ENCODE assay signal across 8 cellular contexts in the genomic region with DNA sequence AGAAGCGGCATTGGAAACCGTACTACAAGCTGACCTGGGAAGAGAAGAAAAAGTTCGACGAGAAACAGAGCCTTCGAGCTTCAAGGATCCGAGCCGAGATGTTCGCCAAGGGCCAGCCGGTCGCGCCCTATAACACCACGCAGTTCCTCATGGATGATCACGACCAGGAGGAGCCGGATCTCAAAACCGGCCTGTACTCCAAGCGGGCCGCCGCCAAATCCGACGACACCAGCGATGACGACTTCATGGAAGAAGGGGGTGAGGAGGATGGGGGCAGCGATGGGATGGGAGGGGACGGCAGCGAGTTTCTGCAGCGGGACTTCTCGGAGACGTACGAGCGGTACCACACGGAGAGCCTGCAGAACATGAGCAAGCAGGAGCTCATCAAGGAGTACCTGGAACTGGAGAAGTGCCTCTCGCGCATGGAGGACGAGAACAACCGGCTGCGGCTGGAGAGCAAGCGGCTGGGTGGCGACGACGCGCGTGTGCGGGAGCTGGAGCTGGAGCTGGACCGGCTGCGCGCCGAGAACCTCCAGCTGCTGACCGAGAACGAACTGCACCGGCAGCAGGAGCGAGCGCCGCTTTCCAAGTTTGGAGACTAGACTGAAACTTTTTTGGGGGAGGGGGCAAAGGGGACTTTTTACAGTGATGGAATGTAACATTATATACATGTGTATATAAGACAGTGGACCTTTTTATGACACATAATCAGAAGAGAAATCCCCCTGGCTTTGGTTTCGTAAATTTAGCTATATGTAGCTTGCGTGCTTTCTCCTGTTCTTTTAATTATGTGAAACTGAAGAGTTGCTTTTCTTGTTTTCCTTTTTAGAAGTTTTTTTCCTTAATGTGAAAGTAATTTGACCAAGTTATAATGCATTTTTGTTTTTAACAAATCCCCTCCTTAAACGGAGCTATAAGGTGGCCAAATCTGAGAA. TPM values are rescaled to one million over a fixed set of nuclear protein-coding genes. Genes with fewer than 3 reads are reported as not detected.
DNase-seq lines count a peak whose midpoint lies in the region; ATAC-seq and TF ChIP-seq lines count a peak whose summit lies in the region.

No MANE protein-coding gene starts in this region.

- POLR2A ChIA-PET in naive thymus-derived CD8-positive, alpha-beta T cell (lab: Charles Lee), result interaction anchor here (0.6 to 11.0 kb wide), 19 partner anchors 10 to 245 kb away, joined by 3 to 676 read pairs (median 18); a partner anchor contains a TSS

- H3K4me3 ChIP-seq in fibroblast of lung (replicated peaks in 1 of 4; ENCODE audit: control extremely low read depth in 1 of 4, insufficient read depth in 1 of 4, low read depth in 3 of 4, low read length in 4 of 4), result peak overlapping the region; percentile 76 to 97 (median 92)
- H3K4me3 ChIP-seq in upper lobe of right lung, result peak overlapping the region; percentile 87

- H3K27me3 Mint-ChIP-seq in activated T-cell treated with anti-CD3 and anti-CD28 coated beads, Interleukin-2, amount 50 U/mL, for 72 hours (ENCODE audit: low read depth), result no peaks in the 10 kb centered on the region
- H3K27me3 Mint-ChIP-seq in naive thymus-derived CD8-positive, alpha-beta T cell, result peaks cover 0 to 3% (median 0%) of the 10 kb centered on the region in 5 donors

- peaks cover 41% of the 10 kb centered on the region for H3K4me1 Mint-ChIP-seq in activated T-cell treated with anti-CD3 and anti-CD28 coated beads, Interleukin-2, amount 50 U/mL, for 72 hours (ENCODE audit: low read depth)
- peaks cover 34 to 64% (median 51%) of the 10 kb centered on the region in 4 donors for H3K4me1 Mint-ChIP-seq in naive thymus-derived CD8-positive, alpha-beta T cell

- no peaks in the 10 kb centered on the region for H3K36me3 ChIP-seq in fibroblast of lung (ENCODE audit: control insufficient read depth, insufficient read depth, low read length)
- H3K36me3 ChIP-seq in upper lobe of right lung, result no peaks in the 10 kb centered on the region

- H3K27me3 ChIP-seq in fibroblast of lung (ENCODE audit: control insufficient read depth, insufficient read depth, low read length) (no peaks in the 10 kb centered on the region), upper lobe of right lung (no peaks in the 10 kb centered on the region)

- H3K79me2 ChIP-seq in fibroblast of lung (ENCODE audit: control insufficient read depth, insufficient read depth, low read length), result peaks cover 36% of the 10 kb centered on the region

- peak overlapping the region; percentile 98 to 99 for H3K4me3 Mint-ChIP-seq in activated T-cell treated with anti-CD3 and anti-CD28 coated beads, Interleukin-2, amount 50 U/mL, for 72 hours
- H3K4me3 Mint-ChIP-seq in naive thymus-derived CD8-positive, alpha-beta T cell, result peak overlapping the region; percentile 93 to 99 (median 96)

- no peaks in the 10 kb centered on the region for H3K9me3 ChIP-seq in fibroblast of lung (ENCODE audit: control insufficient read depth, insufficient read depth, low read depth, low read length)
- no peaks in the 10 kb centered on the region for H3K9me3 ChIP-seq in upper lobe of right lung

- H3K4me1 ChIP-seq in fibroblast of lung (ENCODE audit: control insufficient read depth, extremely low read depth, insufficient read depth, low read length), result peaks cover under 1% of the 10 kb centered on the region
- peaks cover 32% of the 10 kb centered on the region for H3K4me1 ChIP-seq in upper lobe of right lung

- no peak overlapping the region for H2AFZ ChIP-seq in fibroblast of lung (ENCODE audit: low read length)

- TF ChIP-seq CTCF in fibroblast of lung (conservative IDR thresholded peaks at IDR 0.05 in 1 of 2, IDR thresholded peaks at IDR 0.05 in 1 of 2; ENCODE audit: low read depth in 1 of 2, low read length in 2 of 2) (no peak), upper lobe of right lung (IDR thresholded peaks at IDR 0.05) (no peak)

- H3K27ac Mint-ChIP-seq in activated T-cell treated with anti-CD3 and anti-CD28 coated beads, Interleukin-2, amount 50 U/mL, for 72 hours, result peak overlapping the region; percentile 100
- H3K27ac Mint-ChIP-seq in naive thymus-derived CD8-positive, alpha-beta T cell, result peak overlapping the region; percentile 95 to 100 (median 100)

- intact Hi-C loops in upper lobe of right lung (cut with DNase I), result no loop called here

- peak overlapping the region; percentile 79 for H3K9ac ChIP-seq in fibroblast of lung (ENCODE audit: insufficient read depth, low read length)

- peaks cover 13 to 26% of the 10 kb centered on the region in 2 donors for H3K36me3 Mint-ChIP-seq in activated T-cell treated with anti-CD3 and anti-CD28 coated beads, Interleukin-2, amount 50 U/mL, for 72 hours (ENCODE audit: insufficient read depth in 2 of 2)
- H3K36me3 Mint-ChIP-seq in naive thymus-derived CD8-positive, alpha-beta T cell, result peaks cover 0 to 2% (median 0%) of the 10 kb centered on the region in 3 donors

- no peaks in the 10 kb centered on the region for H4K20me1 ChIP-seq in fibroblast of lung (ENCODE audit: control insufficient read depth, extremely low read depth, insufficient read depth, low read length)

- DNase-seq in NCI-H748 (lab: John Stamatoyannopoulos, UW; ENCODE audit: unreplicated experiment) (peak; percentile 66), NCI-H748 treated with DMSO at 0.1 percent for 48 hours (lab: John Stamatoyannopoulos, UW) (no peak), NCI-H345 (lab: John Stamatoyannopoulos, UW) (peak; percentile 56), fibroblast of lung (ENCODE audit: low read depth in 2 of 2) (peak; percentile 62 to 63), upper lobe of right lung (peak; percentile 85)
- peak; percentile 57 for DNase-seq in activated T-cell treated with anti-CD3 and anti-CD28 coated beads, Interleukin-2, amount 50 U/mL, for 72 hours
- DNase-seq in naive thymus-derived CD8-positive, alpha-beta T cell, result peak in 4 of 10 donors; percentile 31 to 44 (median 41)

- peak overlapping the region; percentile 99 for H3K27ac ChIP-seq in fibroblast of lung (ENCODE audit: insufficient read depth, low read length)
- peak overlapping the region; percentile 92 for H3K27ac ChIP-seq in upper lobe of right lung

- no peak for ATAC-seq in activated T-cell treated with anti-CD3 and anti-CD28 coated beads, Interleukin-2, amount 50 U/mL, for 72 hours (replicated peaks in 1 of 2)
- ATAC-seq in naive thymus-derived CD8-positive, alpha-beta T cell, result no peak
- ATAC-seq in upper lobe of right lung (peak; percentile 2), HG03045 (IDR thresholded peaks at IDR 0.05; ENCODE audit: unreplicated experiment) (no peak)

- H3K9me3 Mint-ChIP-seq in activated T-cell treated with anti-CD3 and anti-CD28 coated beads, Interleukin-2, amount 50 U/mL, for 72 hours, result no peaks in the 10 kb centered on the region
- H3K9me3 Mint-ChIP-seq in naive thymus-derived CD8-positive, alpha-beta T cell, result no peaks in the 10 kb centered on the region

- peak overlapping the region; percentile 96 for H3K4me2 ChIP-seq in fibroblast of lung (ENCODE audit: extremely low read depth, insufficient read depth, low read length)

RNA-seq across cellular contexts. Expression of a gene that starts 1.7 kb away (rescaled TPM):
- total RNA-seq in activated T-cell treated with anti-CD3 and anti-CD28 coated beads, Interleukin-2, amount 50 U/mL, for 72 hours, result 10 to 100 TPM; 58.0 to 63.3 TPM
- 9.9 and 10.3 TPM in 2 replicates for total RNA-seq in fibroblast of lung
- polyA plus RNA-seq in fibroblast of lung, result 11.7 and 12.4 TPM in 2 replicates
- 20.2 and 20.3 TPM in 2 replicates for polyA plus RNA-seq in fibroblast of lung (2012)
- polyA minus RNA-seq in fibroblast of lung (ENCODE audit: low replicate concordance), result 4.3 and 6.1 TPM in 2 replicates
- 10 to 100 TPM; 34.3 to 35.1 TPM for total RNA-seq in naive thymus-derived CD8-positive, alpha-beta T cell
- 1 to 10 TPM; 4.9 to 6.8 (median 5.4) TPM for polyA plus RNA-seq in naive thymus-derived CD8-positive, alpha-beta T cell
- total RNA-seq in upper lobe of right lung, result 36.1 TPM

RNA-seq across cellular contexts. Expression of a gene that starts 11.7 kb away (rescaled TPM):
- total RNA-seq in activated T-cell treated with anti-CD3 and anti-CD28 coated beads, Interleukin-2, amount 50 U/mL, for 72 hours, result 10 to 100 TPM; 12.5 to 13.0 TPM
- 12.8 and 18.7 TPM in 2 replicates for total RNA-seq in fibroblast of lung
- 1.9 and 2.7 TPM in 2 replicates for polyA plus RNA-seq in fibroblast of lung
- polyA plus RNA-seq in fibroblast of lung (2012), result 4.3 and 6.4 TPM in 2 replicates
- polyA minus RNA-seq in fibroblast of lung (ENCODE audit: low replicate concordance), result 2.0 and 7.2 TPM in 2 replicates
- total RNA-seq in naive thymus-derived CD8-positive, alpha-beta T cell, result 1 to 10 TPM; 3.4 to 4.4 TPM
- polyA plus RNA-seq in naive thymus-derived CD8-positive, alpha-beta T cell, result 1 to 10 TPM; 2.6 to 3.6 (median 3.3) TPM
- total RNA-seq in upper lobe of right lung, result 5.7 TPM

RNA-seq across cellular contexts. Expression of a gene that starts 14.4 kb away (rescaled TPM):
- 10 to 100 TPM; 17.9 to 20.1 TPM for total RNA-seq in activated T-cell treated with anti-CD3 and anti-CD28 coated beads, Interleukin-2, amount 50 U/mL, for 72 hours
- total RNA-seq in fibroblast of lung (7.7 and 18.0 TPM in 2 replicates), upper lobe of right lung (16.3 TPM)
- polyA plus RNA-seq in fibroblast of lung, result 3.0 and 3.4 TPM in 2 replicates
- 5.8 and 6.3 TPM in 2 replicates for polyA plus RNA-seq in fibroblast of lung (2012)
- polyA minus RNA-seq in fibroblast of lung (ENCODE audit: low replicate concordance), result 4.9 and 8.4 TPM in 2 replicates
- 10 to 100 TPM; 39.4 to 48.5 TPM for total RNA-seq in naive thymus-derived CD8-positive, alpha-beta T cell
- polyA plus RNA-seq in naive thymus-derived CD8-positive, alpha-beta T cell, result 10 to 100 TPM; 10.5 to 17.4 (median 11.7) TPM

RNA-seq across cellular contexts. Expression of a gene that starts 17.6 kb away (rescaled TPM):
- total RNA-seq in activated T-cell treated with anti-CD3 and anti-CD28 coated beads, Interleukin-2, amount 50 U/mL, for 72 hours, result 1 to 10 TPM; 3.1 to 4.5 TPM
- total RNA-seq in fibroblast of lung (39.3 and 59.8 TPM in 2 replicates), upper lobe of right lung (37.0 TPM)
- 32.8 and 52.1 TPM in 2 replicates for polyA plus RNA-seq in fibroblast of lung
- 39.6 and 76.5 TPM in 2 replicates for polyA plus RNA-seq in fibroblast of lung (2012)
- polyA minus RNA-seq in fibroblast of lung (ENCODE audit: low replicate concordance), result 151 and 159 TPM in 2 replicates
- 1 to 10 TPM; 1.6 to 4.0 TPM for total RNA-seq in naive thymus-derived CD8-positive, alpha-beta T cell
- under 1 TPM; 0.35 to 0.65 (median 0.56) TPM for polyA plus RNA-seq in naive thymus-derived CD8-positive, alpha-beta T cell
